Comparison of ENCODE assay signal across 19 cellular contexts in genomic region chr10:53023411-53023810, GRCh38.
DNase-seq lines count a peak whose midpoint lies in the region; ATAC-seq, FAIRE-seq and TF ChIP-seq lines count a peak whose summit lies in the region.
"Had no signal": no experiment of that assay in that cellular context is flagged by ENCODE, and none has a peak within 500 bp of the region (broad histone marks: within the 10 kb centered on the region; RNA-seq: fewer than 3 reads in every experiment).

No MANE protein-coding gene starts in this region.

- H3K4ac ChIP-seq in H1 (replicated peaks; ENCODE audit: insufficient read length, low read depth, low read length) (no peak overlapping the region), neuronal stem cell (ENCODE audit: low read length) (no peak overlapping the region)

- TF ChIP-seq RAD21 in H1 (IDR thresholded peaks at IDR 0.05 in 1 of 2, conservative IDR thresholded peaks at IDR 0.05 in 1 of 2; ENCODE audit: low read depth in 2 of 2, low read length in 2 of 2) = no peak

- H2AK5ac ChIP-seq in H1 (ENCODE audit: low read depth, low read length) (peak overlapping the region; percentile 95; the same call in 1 of the 2 replicates), neuronal stem cell (ENCODE audit: low read depth, low read length) (no peak overlapping the region)

- TF ChIP-seq CTCF in H1 (IDR thresholded peaks at IDR 0.05; ENCODE audit: control extremely low read depth in 1 of 3, insufficient read depth in 1 of 3, low read depth in 1 of 3, low read length in 3 of 3) (no peak), thyroid gland (IDR thresholded peaks at IDR 0.05) (no peak), heart left ventricle (IDR thresholded peaks at IDR 0.05) (no peak)

- H3K27ac ChIP-seq in HUES48 (ENCODE audit: low read depth, low read length) (peak overlapping the region; percentile 74), H1 (ENCODE audit: low read depth, low read length) (no peak overlapping the region), mesodermal cell (ENCODE audit: low read depth, low read length, severe bottlenecking) (no peak overlapping the region), thyroid gland (peak overlapping the region in 2 of 3 donors; percentile 9 to 41), heart left ventricle (no peak overlapping the region), neuronal stem cell (replicated peaks; ENCODE audit: low read length) (no peak overlapping the region)

- H3K23ac ChIP-seq in H1 (ENCODE audit: insufficient read length) (no peak overlapping the region), neuronal stem cell (ENCODE audit: low read depth, low read length, poor library complexity) (no peak overlapping the region)

- H3K36me3 ChIP-seq in HUES48 (ENCODE audit: control insufficient read depth, insufficient read depth, low read length) (no peaks in the 10 kb centered on the region), H1 (ENCODE audit: control insufficient read depth in 2 of 4, insufficient read depth in 4 of 4, low read length in 3 of 4) (peaks cover 0 to 2% (median 0%) of the 10 kb centered on the region in 4 experiments; a peak in 2 of 8 replicates), mesodermal cell (ENCODE audit: control insufficient read depth, insufficient read depth, low read length) (peaks cover 3% of the 10 kb centered on the region), thyroid gland (no peaks in the 10 kb centered on the region), heart left ventricle (no peaks in the 10 kb centered on the region), neuronal stem cell (replicated peaks in 1 of 2; ENCODE audit: control insufficient read depth in 2 of 2, insufficient read depth in 2 of 2, low read length in 2 of 2) (no peaks in the 10 kb centered on the region)

- peak overlapping the region in 1 of 2 experiments; percentile 72; a peak in 1 of 4 replicates for H3K4me2 ChIP-seq in H1 (ENCODE audit: insufficient read depth in 1 of 2, low read depth in 2 of 2, low read length in 2 of 2)
- H3K4me2 ChIP-seq in neuronal stem cell (ENCODE audit: insufficient read depth, low read length, poor library complexity, severe bottlenecking) = no peak overlapping the region

- no peak for FAIRE-seq in H1 (lab: Jason Lieb, UNC)
- FAIRE-seq: G401.6, GM12892, GM19239, HepG2 had no signal

- ATAC-seq in heart left ventricle = no peak
- ATAC-seq: HepG2 had no signal

- H2BK120ac ChIP-seq in H1 (replicated peaks; ENCODE audit: low read depth, low read length) (peak overlapping the region; percentile 41), neuronal stem cell (ENCODE audit: low read depth, low read length) (no peak overlapping the region)

- 83% methylated on average over 2 of the region's 2 CpGs; no CpG with 5 or more reads in 1 of the 2 experiments for WGBS in H1 (ENCODE audit: extremely low coverage in 1 of 2, insufficient coverage in 1 of 2, insufficient read length in 1 of 2, insufficient replicate concordance in 2 of 2, low coverage in 1 of 2, low lambda C conversion rate in 2 of 2, missing lambda C conversion rate in 1 of 2), 2 experiments
- 79 to 93% methylated on average over 2 of the region's 2 CpGs for WGBS in mesodermal cell (ENCODE audit: insufficient coverage in 2 of 2), 2 experiments
- 70 to 71% methylated on average over 2 of the region's 2 CpGs for WGBS in thyroid gland, 2 donors
- WGBS in heart left ventricle, 4 donors = 73 to 92% (median 78%) methylated on average over 2 of the region's 2 CpGs
- no CpG with 5 or more reads among the region's 2 CpGs for WGBS in neuronal stem cell (ENCODE audit: extremely low coverage in 2 of 2, insufficient read length in 2 of 2, insufficient replicate concordance in 1 of 2), 2 donors

- H3K9ac ChIP-seq in HUES48 (ENCODE audit: low read depth, low read length) (no peak overlapping the region), H1 (replicated peaks in 1 of 4; ENCODE audit: extremely low read depth in 1 of 4, low read depth in 3 of 4, low read length in 3 of 4) (no peak overlapping the region), neuronal stem cell (ENCODE audit: low read depth, low read length, poor library complexity) (no peak overlapping the region)

- H3K79me2 ChIP-seq in H1 (ENCODE audit: control insufficient read depth in 1 of 2, insufficient read depth in 2 of 2, low read length in 2 of 2) = no peaks in the 10 kb centered on the region

- peak overlapping the region; percentile 95 for H3K18ac ChIP-seq in H1 (ENCODE audit: extremely low read depth, low read length)
- H3K18ac ChIP-seq in neuronal stem cell (ENCODE audit: low read length) = no peak overlapping the region

- no peaks in the 10 kb centered on the region for H4K20me1 ChIP-seq in H1 (replicated peaks in 1 of 2; ENCODE audit: control insufficient read depth in 1 of 2, insufficient read depth in 2 of 2, low read length in 2 of 2)

- intact Hi-C loops in thyroid gland (cut with DNase I) = no loop called here
- intact Hi-C loops in heart left ventricle (cut with DNase I) = no loop called here

- H3K9me3 ChIP-seq in HUES48 (ENCODE audit: control insufficient read depth, insufficient read depth, low read length) = no peaks in the 10 kb centered on the region
- H3K9me3 ChIP-seq in H1 (ENCODE audit: insufficient read depth in 2 of 2, low read depth in 1 of 2, low read length in 1 of 2) = no peaks in the 10 kb centered on the region; a peak in 1 of 4 replicates
- no peaks in the 10 kb centered on the region for H3K9me3 ChIP-seq in mesodermal cell (ENCODE audit: control insufficient read depth, low read length)
- no peaks in the 10 kb centered on the region for H3K9me3 ChIP-seq in thyroid gland
- H3K9me3 ChIP-seq in heart left ventricle = no peaks in the 10 kb centered on the region
- H3K9me3 ChIP-seq in neuronal stem cell (replicated peaks in 1 of 2; ENCODE audit: control insufficient read depth in 2 of 2, insufficient read depth in 1 of 2, low read depth in 1 of 2, low read length in 2 of 2) = no peaks in the 10 kb centered on the region

- no peaks in the 10 kb centered on the region for H3K27me3 ChIP-seq in HUES48 (ENCODE audit: control insufficient read depth, insufficient read depth, low read length)
- H3K27me3 ChIP-seq in H1 (replicated peaks in 1 of 4; ENCODE audit: control insufficient read depth in 3 of 4, extremely low read depth in 1 of 4, insufficient read depth in 3 of 4, low read length in 3 of 4) = no peaks in the 10 kb centered on the region
- H3K27me3 ChIP-seq in thyroid gland = no peaks in the 10 kb centered on the region
- H3K27me3 ChIP-seq in heart left ventricle = no peaks in the 10 kb centered on the region
- H3K27me3 ChIP-seq in neuronal stem cell (ENCODE audit: control insufficient read depth in 3 of 3, insufficient read depth in 3 of 3, low read depth in 1 of 3, low read length in 3 of 3) = no peaks in the 10 kb centered on the region

- H2BK15ac ChIP-seq in H1 (ENCODE audit: low read length) (no peak overlapping the region), neuronal stem cell (ENCODE audit: low read length) (no peak overlapping the region)

- POLR2A ChIA-PET in H1 (lab: Charles Lee; ENCODE audit: partially characterized antibody) = interaction anchor here (1.2 kb wide), 1 partner anchor 9 kb away, joined by 4 read pairs; no protein-coding TSS in a partner anchor

- H4K8ac ChIP-seq in H1 (ENCODE audit: extremely low read depth, insufficient read depth, low read length) = no peak overlapping the region
- no peak overlapping the region for H4K8ac ChIP-seq in neuronal stem cell (ENCODE audit: low read depth, low read length)

- TF ChIP-seq EP300 in H1 (IDR thresholded peaks at IDR 0.05; ENCODE audit: borderline replicate concordance in 1 of 2, low read depth in 2 of 2, low read length in 2 of 2) = no peak

- H3K79me1 ChIP-seq in H1 (ENCODE audit: low read depth, low read length) (no peaks in the 10 kb centered on the region), neuronal stem cell (ENCODE audit: low read depth, low read length) (no peaks in the 10 kb centered on the region)

- no peak for TF ChIP-seq POLR2A in H1 (IDR thresholded peaks at IDR 0.05; ENCODE audit: control extremely low read depth in 1 of 2, low read depth in 2 of 2, low read length in 2 of 2)
- no peak for TF ChIP-seq POLR2A in thyroid gland (IDR thresholded peaks at IDR 0.05)
- no peak for TF ChIP-seq POLR2A in heart left ventricle (IDR thresholded peaks at IDR 0.05)

- no peak overlapping the region for H2AFZ ChIP-seq in H1 (ENCODE audit: low read length)
- H2AFZ ChIP-seq in neuronal stem cell (ENCODE audit: low read length) = no peak overlapping the region

- H4K91ac ChIP-seq in H1 (replicated peaks; ENCODE audit: insufficient read length, low read length) = peak overlapping the region; percentile 81
- no peak overlapping the region for H4K91ac ChIP-seq in neuronal stem cell (ENCODE audit: low read depth, low read length, poor library complexity)

- no peak overlapping the region for H3K56ac ChIP-seq in H1 (replicated peaks; ENCODE audit: insufficient read length, low read depth, low read length)

- no peak overlapping the region for H4K5ac ChIP-seq in H1 (ENCODE audit: insufficient read length, low read depth, low read length)

- DNase-seq in H1 (ENCODE audit: low read depth in 1 of 2, low spot score in 2 of 2) = no peak
- no peak for DNase-seq in thyroid gland
- DNase-seq in heart left ventricle = no peak
- no peak for DNase-seq in pons (ENCODE audit: low spot score)
- no peak for DNase-seq in neuronal stem cell (ENCODE audit: low spot score)
- DNase-seq: ACHN; CD4-positive, CD25-positive, alpha-beta regulatory T cell; DMS79; MM.1S; NCI-H1417; NCI-H2029 treated with DMSO at 0.1 percent for 48 hours; NCI-H510A treated with DMSO at 0.1 percent for 48 hours; SIG-M5 had no signal

- H3K14ac ChIP-seq in H1 (ENCODE audit: insufficient read length) = no peak overlapping the region
- H3K14ac ChIP-seq in neuronal stem cell (ENCODE audit: low read length) = no peak overlapping the region

- H2BK5ac ChIP-seq in H1 (ENCODE audit: low read depth, low read length) (peak overlapping the region; percentile 100; the same call in 1 of the 2 replicates), neuronal stem cell (ENCODE audit: low read length) (no peak overlapping the region)

- H3K4me1 ChIP-seq in HUES48 (ENCODE audit: control insufficient read depth, insufficient read depth, low read length) = peaks cover 25% of the 10 kb centered on the region
- H3K4me1 ChIP-seq in H1 (replicated peaks in 1 of 4; ENCODE audit: control insufficient read depth in 3 of 4, insufficient read depth in 4 of 4, low read length in 3 of 4) = peaks cover 4 to 9% (median 8%) of the 10 kb centered on the region in 4 experiments; a peak in 6 of 7 replicates
- H3K4me1 ChIP-seq in mesodermal cell (ENCODE audit: control insufficient read depth, insufficient read depth, low read length, poor library complexity, severe bottlenecking) = peaks cover 6% of the 10 kb centered on the region
- H3K4me1 ChIP-seq in thyroid gland = peaks cover 0 to 11% of the 10 kb centered on the region in 2 donors
- H3K4me1 ChIP-seq in heart left ventricle = no peaks in the 10 kb centered on the region
- H3K4me1 ChIP-seq in neuronal stem cell (ENCODE audit: control insufficient read depth in 2 of 2, insufficient read depth in 1 of 2, low read depth in 1 of 2, low read length in 2 of 2) = peaks cover 0 to 2% of the 10 kb centered on the region in 2 donors

- H2BK12ac ChIP-seq in H1 (ENCODE audit: low read depth, low read length) (peak overlapping the region; percentile 99; the same call in 1 of the 2 replicates), neuronal stem cell (ENCODE audit: low read length) (no peak overlapping the region)

- H3K4me3 ChIP-seq in HUES48 (ENCODE audit: low read depth, low read length) = no peak overlapping the region
- no peak overlapping the region for H3K4me3 ChIP-seq in H1 (ENCODE audit: extremely low read depth in 1 of 4, insufficient read depth in 2 of 4, low read depth in 3 of 4, low read length in 4 of 4)
- peak overlapping the region; percentile 7 for H3K4me3 ChIP-seq in mesodermal cell (ENCODE audit: extremely low read depth, insufficient read depth, low read length, poor library complexity, severe bottlenecking)
- H3K4me3 ChIP-seq in thyroid gland (replicated peaks in 1 of 3) = no peak overlapping the region
- no peak overlapping the region for H3K4me3 ChIP-seq in heart left ventricle
- H3K4me3 ChIP-seq in neuronal stem cell (ENCODE audit: low read length in 2 of 2) = no peak overlapping the region

- H3K23me2 ChIP-seq in H1 (ENCODE audit: low read depth, low read length) = no peaks in the 10 kb centered on the region; the same call in 1 of the 2 replicates

- peak overlapping the region; percentile 99 for H2BK20ac ChIP-seq in H1 (ENCODE audit: low read length)

- CTCF ChIA-PET in H1 (lab: Charles Lee; ENCODE audit: partially characterized antibody) = no interaction called here

Comparison
In these comparisons a context has a peak if more than half of its experiments do, and no peak if none do; other contexts are left out.
1. H3K27ac ChIP-seq: peak in HUES48 (single experiment) and thyroid gland (2 of 3); none in H1 (single experiment), mesodermal cell (single experiment), heart left ventricle (0 of 12) and neuronal stem cell (single experiment).